Comparison of ENCODE assay signal across 16 cellular contexts in the genomic region with DNA sequence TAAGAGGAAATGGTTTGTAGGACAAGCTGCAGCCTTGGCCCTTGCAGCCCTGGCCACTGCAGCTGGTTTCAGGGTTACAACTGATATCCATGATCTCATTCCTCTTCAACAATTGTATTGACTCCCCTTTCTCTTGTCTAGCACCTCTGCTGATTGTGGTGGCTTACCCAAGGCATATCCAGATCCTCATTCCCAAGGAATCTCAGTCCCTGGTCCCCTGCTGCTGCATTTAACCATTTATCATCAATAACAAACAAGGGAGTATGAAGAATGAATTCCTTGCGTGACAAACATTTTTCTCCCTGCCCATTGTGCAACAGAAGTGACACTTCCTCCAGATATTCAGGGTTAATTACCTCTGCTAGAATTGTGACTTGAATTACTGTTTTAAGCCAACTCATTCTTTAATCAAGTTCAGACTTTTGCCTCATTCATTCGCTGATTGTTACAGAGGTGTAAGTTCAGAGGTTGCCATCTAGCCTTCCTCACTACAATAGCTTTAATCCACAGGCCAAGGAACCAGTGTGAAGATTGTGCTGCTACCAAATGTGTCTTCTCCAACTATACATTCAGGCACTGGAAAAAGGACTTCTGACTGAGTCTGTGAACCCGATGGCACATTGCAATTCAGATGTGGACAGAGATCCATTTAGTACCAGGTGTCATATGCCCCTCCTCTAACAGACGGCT.
A peak's percentile ranks its signal among the peaks of the same experiment; 100 is the strongest.
DNase-seq lines count a peak whose midpoint lies in the region; TF ChIP-seq lines count a peak whose summit lies in the region.
"Had no signal": no experiment of that assay in that cellular context is flagged by ENCODE, and none has a peak within 500 bp of the region (broad histone marks: within the 10 kb centered on the region; RNA-seq: fewer than 3 reads in every experiment).

No MANE protein-coding gene starts in this region.

- H3K27me3 ChIP-seq in HUES6 (ENCODE audit: control insufficient read depth, insufficient read depth, low read length), result no peaks in the 10 kb centered on the region
- no peaks in the 10 kb centered on the region for H3K27me3 ChIP-seq in HAP-1 (ENCODE audit: low read depth)

- H3K4me1 ChIP-seq in HUES6 (ENCODE audit: control insufficient read depth, insufficient read depth, low read length) (peaks cover 14% of the 10 kb centered on the region), HAP-1 (no peaks in the 10 kb centered on the region)

- in situ Hi-C loops in astrocyte of the cerebellum (cut with HindIII; ENCODE audit: low sequenced_read_pairs), result no loop called here
- in situ Hi-C loops in HAP-1 (cut with MboI; ENCODE audit: low sequenced_read_pairs), result no loop called here

- peaks cover 3% of the 10 kb centered on the region for H3K27me3 Mint-ChIP-seq in nephron progenitor cell (ENCODE audit: low read depth, poor library complexity)

- peak overlapping the region; percentile 57 for H3K9ac ChIP-seq in HUES6 (ENCODE audit: low read length)

- no peaks in the 10 kb centered on the region for H3K9me3 Mint-ChIP-seq in nephron progenitor cell
- H3K9me3 Mint-ChIP-seq: nephron; T-helper 1 cell treated with Interleukin-12 subunit alpha and Interleukin-12 subunit beta and Interleukin-4 antibody, amounts not matched to agents 30 μg/mL and 1 μg/mL, for 36 hours had no signal

- no peaks in the 10 kb centered on the region for H3K36me3 Mint-ChIP-seq in nephron progenitor cell (ENCODE audit: low read depth)

- TF ChIP-seq CTCF in astrocyte of the cerebellum (IDR thresholded peaks at IDR 0.05; ENCODE audit: low read depth, low read length, missing control alignments) (no peak), nephron progenitor cell (IDR thresholded peaks at IDR 0.05) (no peak)

- no peak overlapping the region for H3K4me3 Mint-ChIP-seq in nephron progenitor cell
- H3K4me3 Mint-ChIP-seq: nephron; T-helper 1 cell treated with Interleukin-12 subunit alpha and Interleukin-12 subunit beta and Interleukin-4 antibody, amounts not matched to agents 30 μg/mL and 1 μg/mL, for 36 hours had no signal

- DNase-seq in AG20443 (ENCODE audit: low spot score) (peak; percentile 75), astrocyte of the cerebellum (ENCODE audit: low read depth) (peak; percentile 43), iPS-NIHi11 (ENCODE audit: low spot score) (peak; percentile 31), nucleus accumbens (lab: John Stamatoyannopoulos, UW) (no peak), middle frontal gyrus (ENCODE audit: extremely low spot score, low spot score) (no peak), nephron progenitor cell (no peak), HAP-1 (ENCODE audit: low spot score in 2 of 2) (no peak)
- DNase-seq: activated CD4-positive, alpha-beta T cell treated with anti-CD3 and anti-CD28 coated beads for 4 hours; anterior cingulate cortex; effector CD4-positive, alpha-beta T cell; GOT3; NCI-H2171 treated with DMSO at 0.1 percent for 48 hours; stimulated activated naive CD4-positive, alpha-beta T cell had no signal

- no peaks in the 10 kb centered on the region for H3K36me3 ChIP-seq in HUES6 (ENCODE audit: control insufficient read depth, insufficient read depth, low read length)
- H3K36me3 ChIP-seq in HAP-1 (replicated peaks), result no peaks in the 10 kb centered on the region

- peaks cover 6% of the 10 kb centered on the region for H3K4me1 Mint-ChIP-seq in nephron progenitor cell
- H3K4me1 Mint-ChIP-seq: nephron had no signal

- H3K4me3 ChIP-seq in HUES6 (ENCODE audit: low read depth, low read length) (no peak overlapping the region), astrocyte of the cerebellum (ENCODE audit: low read depth, low read length) (no peak overlapping the region), HAP-1 (no peak overlapping the region)

- no peaks in the 10 kb centered on the region for H3K9me3 ChIP-seq in HUES6 (ENCODE audit: control insufficient read depth, insufficient read depth, low read depth, low read length)
- no peaks in the 10 kb centered on the region for H3K9me3 ChIP-seq in HAP-1

- H3K27ac Mint-ChIP-seq in nephron progenitor cell, result no peak overlapping the region
- H3K27ac Mint-ChIP-seq: nephron; T-helper 1 cell treated with Interleukin-12 subunit alpha and Interleukin-12 subunit beta and Interleukin-4 antibody, amounts not matched to agents 30 μg/mL and 1 μg/mL, for 36 hours had no signal

- H3K27ac ChIP-seq in HUES6 (ENCODE audit: low read depth, low read length), result peak overlapping the region; percentile 43; the same call in 1 of the 2 replicates

Comparison
In these comparisons a context has a peak if more than half of its experiments do, and no peak if none do; other contexts are left out.
1. DNase-seq: peak in AG20443 (single experiment), astrocyte of the cerebellum (single experiment) and iPS-NIHi11 (single experiment); none in nucleus accumbens (0 of 56), middle frontal gyrus (single experiment), nephron progenitor cell (single experiment) and HAP-1 (0 of 2).